Comparison of ENCODE assay signal across 1 cellular context in genomic region chr17:1469231-1469852, GRCh38.
TF ChIP-seq lines count a peak whose summit lies in the region.

No MANE protein-coding gene starts in this region.

TF ChIP-seq in GM23338, 12 proteins besides CTCF, POLR2A, EP300 and RAD21:
- no peak for TF ChIP-seq EZH2 (IDR thresholded peaks at IDR 0.05; ENCODE audit: low read depth, unreplicated experiment)
- peak; percentile 39 for TF ChIP-seq CREB1 (CRISPR knock-in tag; IDR thresholded peaks at IDR 0.05; ENCODE audit: low read depth)
TF ChIP-seq in GM23338: peak in this region for 1.
